Comparison of ENCODE assay signal across 1 cellular context in the genomic region with DNA sequence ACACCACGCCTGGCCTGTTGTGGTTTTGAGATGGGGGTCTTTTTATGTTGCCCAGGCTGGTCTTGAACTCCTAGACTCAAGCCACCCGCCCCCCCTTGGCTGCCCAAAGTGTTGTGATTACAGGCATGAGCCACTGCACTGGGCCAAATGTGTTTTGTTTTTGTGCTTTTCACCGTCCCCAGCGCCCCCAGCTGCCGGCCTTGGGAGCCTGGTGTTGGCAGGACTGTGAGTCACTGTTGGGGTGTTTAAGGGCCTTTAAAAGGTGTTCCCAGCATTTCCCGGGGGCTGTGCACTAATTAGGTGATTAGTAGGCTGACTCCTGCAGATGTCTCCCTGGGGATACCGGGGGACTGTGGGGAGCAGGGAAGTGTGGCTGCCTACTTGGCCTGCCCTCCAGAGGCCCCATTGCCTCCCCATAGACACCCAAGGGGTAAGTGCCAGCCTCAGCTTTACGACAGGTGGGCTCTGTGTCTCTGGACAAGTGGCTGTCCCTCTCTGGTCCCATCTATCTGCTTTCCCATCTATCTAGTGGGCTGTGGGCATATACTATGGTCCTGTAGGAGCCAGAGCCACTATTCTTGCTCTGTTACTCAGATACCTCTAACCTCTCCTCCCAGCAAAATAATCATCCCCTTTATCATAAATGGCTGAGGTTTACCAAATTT.
A peak's percentile ranks its signal among the peaks of the same experiment; 100 is the strongest.
TF ChIP-seq lines count a peak whose summit lies in the region.

No MANE protein-coding gene starts in this region.

TF ChIP-seq in K562, 482 proteins besides CTCF, POLR2A, EP300 and RAD21:
- TF ChIP-seq, protein P1, sequence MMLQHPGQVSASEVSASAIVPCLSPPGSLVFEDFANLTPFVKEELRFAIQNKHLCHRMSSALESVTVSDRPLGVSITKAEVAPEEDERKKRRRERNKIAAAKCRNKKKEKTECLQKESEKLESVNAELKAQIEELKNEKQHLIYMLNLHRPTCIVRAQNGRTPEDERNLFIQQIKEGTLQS (IDR thresholded peaks at IDR 0.05): peak; percentile 34; the same call in 1 of the 2 replicates
- TF ChIP-seq, protein P1 (CRISPR knock-in tag; conservative IDR thresholded peaks at IDR 0.05): no peak
- TF ChIP-seq ATF7 (IDR thresholded peaks at IDR 0.05) (peak; percentile 27; the same call in 1 of the 2 replicates), KDM1A (IDR thresholded peaks at IDR 0.05) (peak in 1 of 2 experiments; percentile 7; a peak in 1 of 4 replicates), SMC3 (conservative IDR thresholded peaks at IDR 0.05; ENCODE audit: insufficient read depth, low read depth, low read length) (no peak; the same call in 1 of the 2 replicates), ZNF592 (IDR thresholded peaks at IDR 0.05) (peak; percentile 49; the same call in 1 of the 2 replicates), DNMT1 (IDR thresholded peaks at IDR 0.05) (no peak), FOSL1 (tag; conservative IDR thresholded peaks at IDR 0.05) (peak; percentile 28; the same call in 1 of the 2 replicates), ZNF174 (CRISPR knock-in tag; IDR thresholded peaks at IDR 0.05) (no peak), TFAP4 (CRISPR knock-in tag; IDR thresholded peaks at IDR 0.05; ENCODE audit: borderline replicate concordance) (peak; percentile 19; the same call in 1 of the 2 replicates), JUND (IDR thresholded peaks at IDR 0.05; ENCODE audit: borderline replicate concordance, low read depth, low read length) (peak; percentile 34; the same call in 1 of the 2 replicates), JUND (tag; IDR thresholded peaks at IDR 0.05; ENCODE audit: borderline replicate concordance, low read depth, low read length) (no peak), FOXP1 (CRISPR knock-in tag; IDR thresholded peaks at IDR 0.05) (0 out of 2 replicates have a peak, but pooled peaks have one; percentile 27), RBM25 (IDR thresholded peaks at IDR 0.05; ENCODE audit: low read depth, low read length, severe bottlenecking) (peak; percentile 53), ZFP36 (IDR thresholded peaks at IDR 0.05; ENCODE audit: low read depth, low read length, partially characterized antibody) (peak; percentile 37), ZBTB40 (IDR thresholded peaks at IDR 0.05) (peak; percentile 20; the same call in 1 of the 2 replicates), ZBTB40 (CRISPR knock-in tag; IDR thresholded peaks at IDR 0.05) (no peak), ARID2 (IDR thresholded peaks at IDR 0.05) (0 out of 2 replicates have a peak, but pooled peaks have one; percentile 31), JUN (IDR thresholded peaks at IDR 0.05; ENCODE audit: borderline replicate concordance, low read depth, low read length) (0 out of 2 replicates have a peak, but pooled peaks have one; percentile 27), JUN (CRISPR knock-in tag; IDR thresholded peaks at IDR 0.05; ENCODE audit: borderline replicate concordance) (no peak), STAG1 (CRISPR knock-in tag; IDR thresholded peaks at IDR 0.05; ENCODE audit: borderline replicate concordance) (peak; percentile 58; the same call in 1 of the 2 replicates), DEAF1 (CRISPR knock-in tag; IDR thresholded peaks at IDR 0.05) (peak; percentile 47; the same call in 1 of the 2 replicates), XRCC5 (IDR thresholded peaks at IDR 0.05; ENCODE audit: low read depth, low read length) (no peak), NFIC (IDR thresholded peaks at IDR 0.05) (0 out of 2 replicates have a peak, but pooled peaks have one; percentile 16), L3MBTL2 (IDR thresholded peaks at IDR 0.05) (no peak)
- TF ChIP-seq, protein P2, sequence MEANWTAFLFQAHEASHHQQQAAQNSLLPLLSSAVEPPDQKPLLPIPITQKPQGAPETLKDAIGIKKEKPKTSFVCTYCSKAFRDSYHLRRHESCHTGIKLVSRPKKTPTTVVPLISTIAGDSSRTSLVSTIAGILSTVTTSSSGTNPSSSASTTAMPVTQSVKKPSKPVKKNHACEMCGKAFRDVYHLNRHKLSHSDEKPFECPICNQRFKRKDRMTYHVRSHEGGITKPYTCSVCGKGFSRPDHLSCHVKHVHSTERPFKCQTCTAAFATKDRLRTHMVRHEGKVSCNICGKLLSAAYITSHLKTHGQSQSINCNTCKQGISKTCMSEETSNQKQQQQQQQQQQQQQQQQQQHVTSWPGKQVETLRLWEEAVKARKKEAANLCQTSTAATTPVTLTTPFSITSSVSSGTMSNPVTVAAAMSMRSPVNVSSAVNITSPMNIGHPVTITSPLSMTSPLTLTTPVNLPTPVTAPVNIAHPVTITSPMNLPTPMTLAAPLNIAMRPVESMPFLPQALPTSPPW (CRISPR knock-in tag; IDR thresholded peaks at IDR 0.05): peak; percentile 79
TF ChIP-seq in K562: peak in this region for 17.
